In genomic region chr17:64500487-64500859, GRCh38 we compare ENCODE assay signal across 14 cellular contexts. TPM values are rescaled to one million over a fixed set of nuclear protein-coding genes. Genes with fewer than 3 reads are reported as not detected.
DNase-seq lines count a peak whose midpoint lies in the region; TF ChIP-seq lines count a peak whose summit lies in the region.
"Had no signal": no experiment of that assay in that cellular context is flagged by ENCODE, and none has a peak within 500 bp of the region (broad histone marks: within the 10 kb centered on the region; RNA-seq: fewer than 3 reads in every experiment).

No MANE protein-coding gene starts in this region.

- H3K27ac ChIP-seq in KMS-11, result peak overlapping the region; percentile 16; the same call in 1 of the 2 replicates
- H3K27ac ChIP-seq: left lung, thyroid gland had no signal

- no peaks in the 10 kb centered on the region for H3K9me3 Mint-ChIP-seq in activated CD4-positive, alpha-beta memory T cell treated with anti-CD3 and anti-CD28 coated beads for 36 hours
- H3K9me3 Mint-ChIP-seq in activated CD4-positive, alpha-beta memory T cell treated with anti-CD3 and anti-CD28 coated beads, Interleukin-2, amount 10 ng/mL, durations not matched to agents 7 days and 5 days, result no peaks in the 10 kb centered on the region
- H3K9me3 Mint-ChIP-seq in chondrocyte (ENCODE audit: low read depth), result no peaks in the 10 kb centered on the region
- H3K9me3 Mint-ChIP-seq in osteocyte (ENCODE audit: unreplicated experiment), result no peaks in the 10 kb centered on the region
- H3K9me3 Mint-ChIP-seq: activated B cell treated with CpG ODN at 0.5 μM for 24 hours had no signal

- H3K27me3 Mint-ChIP-seq in activated CD4-positive, alpha-beta memory T cell treated with anti-CD3 and anti-CD28 coated beads for 36 hours, result peaks cover 1% of the 10 kb centered on the region
- H3K27me3 Mint-ChIP-seq in activated CD4-positive, alpha-beta memory T cell treated with anti-CD3 and anti-CD28 coated beads, Interleukin-2, amount 10 ng/mL, durations not matched to agents 7 days and 5 days, result no peaks in the 10 kb centered on the region
- H3K27me3 Mint-ChIP-seq in chondrocyte (ENCODE audit: low read depth), result no peaks in the 10 kb centered on the region
- H3K27me3 Mint-ChIP-seq in osteocyte (ENCODE audit: unreplicated experiment), result no peaks in the 10 kb centered on the region
- H3K27me3 Mint-ChIP-seq: activated B cell treated with CpG ODN at 0.5 μM for 24 hours had no signal

- peaks cover 83% of the 10 kb centered on the region for H3K4me1 Mint-ChIP-seq in activated CD4-positive, alpha-beta memory T cell treated with anti-CD3 and anti-CD28 coated beads for 36 hours (ENCODE audit: low read depth)
- H3K4me1 Mint-ChIP-seq in activated CD4-positive, alpha-beta memory T cell treated with anti-CD3 and anti-CD28 coated beads, Interleukin-2, amount 10 ng/mL, durations not matched to agents 7 days and 5 days, result peaks cover 85% of the 10 kb centered on the region
- H3K4me1 Mint-ChIP-seq in chondrocyte (ENCODE audit: low read depth), result peaks cover 86% of the 10 kb centered on the region
- peaks cover 72% of the 10 kb centered on the region for H3K4me1 Mint-ChIP-seq in osteocyte (ENCODE audit: unreplicated experiment)

- TF ChIP-seq CTCF in KMS-11 (conservative IDR thresholded peaks at IDR 0.05; ENCODE audit: low read depth, low read length) (no peak), chondrocyte (IDR thresholded peaks at IDR 0.05) (no peak), osteocyte (IDR thresholded peaks at IDR 0.05) (no peak)

- no peak overlapping the region for H3K4me3 Mint-ChIP-seq in activated CD4-positive, alpha-beta memory T cell treated with anti-CD3 and anti-CD28 coated beads for 36 hours
- no peak overlapping the region for H3K4me3 Mint-ChIP-seq in activated CD4-positive, alpha-beta memory T cell treated with anti-CD3 and anti-CD28 coated beads, Interleukin-2, amount 10 ng/mL, durations not matched to agents 7 days and 5 days
- no peak overlapping the region for H3K4me3 Mint-ChIP-seq in chondrocyte (ENCODE audit: unreplicated experiment)
- no peak overlapping the region for H3K4me3 Mint-ChIP-seq in osteocyte (ENCODE audit: unreplicated experiment)

- DNase-seq in activated CD4-positive, alpha-beta memory T cell treated with anti-CD3 and anti-CD28 coated beads for 36 hours, result no peak
- DNase-seq in activated CD4-positive, alpha-beta memory T cell treated with anti-CD3 and anti-CD28 coated beads, Interleukin-2, amount 10 ng/mL, durations not matched to agents 7 days and 5 days, result no peak
- DNase-seq in chondrocyte (ENCODE audit: low spot score), result no peak
- no peak for DNase-seq in osteocyte (ENCODE audit: extremely low spot score, unreplicated experiment)
- no peak for DNase-seq in NCI-H526 (lab: John Stamatoyannopoulos, UW)
- no peak for DNase-seq in SKM-1 (lab: John Stamatoyannopoulos, UW; ENCODE audit: unreplicated experiment)
- no peak for DNase-seq in posterior cingulate gyrus
- DNase-seq: activated B cell treated with CpG ODN at 0.5 μM for 24 hours, DMS79, erythroblast, left lung, thyroid gland had no signal

- no peak overlapping the region for H3K4me3 ChIP-seq in KMS-11 (IDR thresholded peaks at IDR 0.05; ENCODE audit: insufficient read depth, low read depth, low read length)
- H3K4me3 ChIP-seq: left lung, thyroid gland had no signal

- CTCF ChIA-PET in activated CD4-positive, alpha-beta memory T cell treated with anti-CD3 and anti-CD28 coated beads for 36 hours (lab: Charles Lee), result interaction anchor here (1.0 kb wide), 1 partner anchor 10 kb away, joined by 3 read pairs; no protein-coding TSS in a partner anchor
- CTCF ChIA-PET in activated CD4-positive, alpha-beta memory T cell treated with anti-CD3 and anti-CD28 coated beads, Interleukin-2, amount 10 ng/mL, durations not matched to agents 7 days and 5 days (lab: Charles Lee), result interaction anchor here (2.1 to 3.4 kb wide), 2 partner anchors 10 to 149 kb away, joined by 6 to 14 read pairs; no protein-coding TSS in a partner anchor

- H3K4me2 ChIP-seq in KMS-11, result peak overlapping the region; percentile 44; the same call in 1 of the 2 replicates

- H3K27ac Mint-ChIP-seq in activated CD4-positive, alpha-beta memory T cell treated with anti-CD3 and anti-CD28 coated beads for 36 hours, result peak overlapping the region; percentile 67
- H3K27ac Mint-ChIP-seq in activated CD4-positive, alpha-beta memory T cell treated with anti-CD3 and anti-CD28 coated beads, Interleukin-2, amount 10 ng/mL, durations not matched to agents 7 days and 5 days, result no peak overlapping the region
- H3K27ac Mint-ChIP-seq in chondrocyte (ENCODE audit: unreplicated experiment), result peak overlapping the region; percentile 83
- peak overlapping the region; percentile 16 for H3K27ac Mint-ChIP-seq in osteocyte (ENCODE audit: unreplicated experiment)
- H3K27ac Mint-ChIP-seq: activated B cell treated with CpG ODN at 0.5 μM for 24 hours had no signal

- peaks cover 61% of the 10 kb centered on the region for H3K36me3 ChIP-seq in KMS-11 (ENCODE audit: insufficient read depth)

- H3K4me1 ChIP-seq in KMS-11 (ENCODE audit: low read depth, poor library complexity, severe bottlenecking), result peaks cover 79% of the 10 kb centered on the region

- POLR2A ChIA-PET in activated CD4-positive, alpha-beta memory T cell treated with anti-CD3 and anti-CD28 coated beads for 36 hours (lab: Charles Lee), result no interaction called here
- POLR2A ChIA-PET in activated CD4-positive, alpha-beta memory T cell treated with anti-CD3 and anti-CD28 coated beads, Interleukin-2, amount 10 ng/mL, durations not matched to agents 7 days and 5 days (lab: Charles Lee), result interaction anchor here (0.8 to 1.6 kb wide), 5 partner anchors 22 to 355 kb away, joined by 3 to 5 read pairs (median 3); no protein-coding TSS in a partner anchor

- no peak overlapping the region for H2AFZ ChIP-seq in KMS-11 (ENCODE audit: low read depth)

- no peak overlapping the region; the same call in 1 of the 2 replicates for H3K9ac ChIP-seq in KMS-11

- H4K20me1 ChIP-seq in KMS-11 (ENCODE audit: insufficient read depth), result peaks cover 58% of the 10 kb centered on the region

- peaks cover 72% of the 10 kb centered on the region for H3K79me2 ChIP-seq in KMS-11 (ENCODE audit: insufficient read depth, low read depth)

- H3K36me3 Mint-ChIP-seq in activated CD4-positive, alpha-beta memory T cell treated with anti-CD3 and anti-CD28 coated beads for 36 hours, result peaks cover 71% of the 10 kb centered on the region
- peaks cover 83% of the 10 kb centered on the region for H3K36me3 Mint-ChIP-seq in activated CD4-positive, alpha-beta memory T cell treated with anti-CD3 and anti-CD28 coated beads, Interleukin-2, amount 10 ng/mL, durations not matched to agents 7 days and 5 days (ENCODE audit: low read depth)
- peaks cover 61% of the 10 kb centered on the region for H3K36me3 Mint-ChIP-seq in chondrocyte (ENCODE audit: low read depth)
- peaks cover 66% of the 10 kb centered on the region for H3K36me3 Mint-ChIP-seq in osteocyte (ENCODE audit: unreplicated experiment)

- H3K27me3 ChIP-seq in KMS-11 (ENCODE audit: insufficient read depth, low read depth), result no peaks in the 10 kb centered on the region
- H3K27me3 ChIP-seq: left lung, thyroid gland had no signal

- intact Hi-C loops in activated CD4-positive, alpha-beta memory T cell treated with anti-CD3 and anti-CD28 coated beads for 36 hours (cut with micrococcal nuclease), result loop anchor here (10.0 kb wide), 3 partner anchors 436 to 726 kb away; partner anchors contain the start of genes CCDC47 and DDX42
- intact Hi-C loops in posterior cingulate gyrus (cut with DNase I), result no loop called here

RNA-seq across cellular contexts. Expression of gene POLG2, which starts 3.6 kb away (rescaled TPM):
- 10 to 100 TPM; 25.8 to 28.1 TPM for total RNA-seq in activated CD4-positive, alpha-beta memory T cell treated with anti-CD3 and anti-CD28 coated beads for 36 hours
- total RNA-seq in activated CD4-positive, alpha-beta memory T cell treated with anti-CD3 and anti-CD28 coated beads, Interleukin-2, amount 10 ng/mL, durations not matched to agents 7 days and 5 days, result 10 to 100 TPM; 34.7 to 35.2 TPM
- total RNA-seq in chondrocyte, result 10.3 to 13.1 TPM (median 11.7 TPM) in 3 replicates
- 16.0 and 18.3 TPM in 2 replicates for total RNA-seq in osteocyte

RNA-seq across cellular contexts. Expression of gene DDX5, which starts 5.6 kb away (rescaled TPM):
- total RNA-seq in activated CD4-positive, alpha-beta memory T cell treated with anti-CD3 and anti-CD28 coated beads for 36 hours, result 100 to 1,000 TPM; 583 to 626 TPM
- 100 to 1,000 TPM; 713 to 732 TPM for total RNA-seq in activated CD4-positive, alpha-beta memory T cell treated with anti-CD3 and anti-CD28 coated beads, Interleukin-2, amount 10 ng/mL, durations not matched to agents 7 days and 5 days
- total RNA-seq in chondrocyte (582 to 747 TPM (median 611 TPM) in 3 replicates), osteocyte (689 and 816 TPM in 2 replicates)

RNA-seq across cellular contexts. Expression of gene CEP95, which starts 6.3 kb away (rescaled TPM):
- total RNA-seq in activated CD4-positive, alpha-beta memory T cell treated with anti-CD3 and anti-CD28 coated beads for 36 hours, result 10 to 100 TPM; 29.9 to 37.8 TPM
- 10 to 100 TPM; 47.7 to 48.5 TPM for total RNA-seq in activated CD4-positive, alpha-beta memory T cell treated with anti-CD3 and anti-CD28 coated beads, Interleukin-2, amount 10 ng/mL, durations not matched to agents 7 days and 5 days
- total RNA-seq in chondrocyte, result 29.2 to 34.0 TPM (median 29.6 TPM) in 3 replicates
- 47.8 and 53.5 TPM in 2 replicates for total RNA-seq in osteocyte

RNA-seq across cellular contexts. Expression of gene MILR1, which starts 51.6 kb away (rescaled TPM):
- not detected for total RNA-seq in activated CD4-positive, alpha-beta memory T cell treated with anti-CD3 and anti-CD28 coated beads for 36 hours
- under 1 TPM; 0.35 to 0.80 TPM for total RNA-seq in activated CD4-positive, alpha-beta memory T cell treated with anti-CD3 and anti-CD28 coated beads, Interleukin-2, amount 10 ng/mL, durations not matched to agents 7 days and 5 days
- total RNA-seq in chondrocyte, result not detected in 3 replicates
- not detected in 2 replicates for total RNA-seq in osteocyte
- total RNA-seq: SK-MEL-5 had no signal
